Comparison of ENCODE assay signal across 8 cellular contexts in the genomic region with DNA sequence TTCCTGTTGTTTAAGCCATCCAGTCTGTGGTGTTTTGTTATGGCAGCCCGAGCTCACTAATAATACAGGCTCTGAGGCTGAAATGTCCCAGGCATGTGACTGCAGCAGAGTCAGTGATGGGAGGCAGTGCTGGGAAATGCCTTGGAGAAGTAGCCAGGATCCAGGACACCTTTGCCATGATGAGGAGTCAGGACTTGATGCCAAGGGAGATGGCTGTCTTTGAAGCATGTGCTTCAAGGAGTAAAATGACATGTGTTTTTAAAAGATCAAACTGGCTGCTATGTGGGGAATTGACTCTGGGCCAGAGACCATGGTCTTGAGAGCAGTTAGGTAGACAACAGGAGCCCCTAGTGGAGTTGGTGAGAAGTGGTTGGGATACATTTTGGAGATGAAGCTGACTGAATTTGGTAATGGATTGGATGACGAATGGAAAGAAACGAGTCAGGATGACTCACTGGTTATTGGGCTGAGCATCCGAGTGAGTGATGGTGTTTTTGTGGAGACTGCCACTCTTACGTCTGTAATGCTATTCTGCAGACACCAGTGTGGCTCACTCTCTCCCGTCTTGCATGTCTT.
DNase-seq lines count a peak whose midpoint lies in the region; ATAC-seq and TF ChIP-seq lines count a peak whose summit lies in the region.

No MANE protein-coding gene starts in this region.

- H3K36me3 ChIP-seq in upper lobe of right lung, result no peaks in the 10 kb centered on the region

- no peak overlapping the region for H3K27ac ChIP-seq in upper lobe of right lung

- CTCF ChIA-PET in AG04449 (lab: Yijun Ruan, JAX), result interaction anchor here (0.6 to 1.2 kb wide), 8 partner anchors 12 to 411 kb away, joined by 3 read pairs; no protein-coding TSS in a partner anchor

- no peak overlapping the region for H3K4me3 ChIP-seq in AG04449 (ENCODE audit: low read depth, low read length)
- H3K4me3 ChIP-seq in upper lobe of right lung, result no peak overlapping the region

- H3K9me3 ChIP-seq in upper lobe of right lung, result no peaks in the 10 kb centered on the region

- intact Hi-C loops in upper lobe of right lung (cut with DNase I), result no loop called here

- TF ChIP-seq CTCF in AG04449 (IDR thresholded peaks at IDR 0.05; ENCODE audit: insufficient read depth, low read length, missing control alignments), result peak; percentile 49
- TF ChIP-seq CTCF in GM12872 (IDR thresholded peaks at IDR 0.05; ENCODE audit: insufficient read depth, low read depth, low read length), result peak; percentile 68
- TF ChIP-seq CTCF in upper lobe of right lung (IDR thresholded peaks at IDR 0.05), result peak; percentile 16

- no peaks in the 10 kb centered on the region for H3K27me3 ChIP-seq in upper lobe of right lung

- DNase-seq in AG04449 (ENCODE audit: low read depth, low spot score) (peak; percentile 72), SK-N-DZ (ENCODE audit: low spot score) (peak; percentile 35), glomerular endothelial cell (ENCODE audit: extremely low read depth, low read depth, low spot score) (peak; percentile 62), upper lobe of right lung (no peak), superior temporal gyrus (ENCODE audit: extremely low spot score) (no peak), DMS114 treated with DMSO at 0.1 percent for 48 hours (lab: John Stamatoyannopoulos, UW; ENCODE audit: unreplicated experiment) (no peak)

- no peaks in the 10 kb centered on the region for H3K4me1 ChIP-seq in upper lobe of right lung

- ATAC-seq in HG03565 (IDR thresholded peaks at IDR 0.05; ENCODE audit: unreplicated experiment) (peak; percentile 54), upper lobe of right lung (peak; percentile 46)

- POLR2A ChIA-PET in AG04449 (lab: Yijun Ruan, JAX), result no interaction called here

Comparison
In these comparisons a context has a peak if more than half of its experiments do, and no peak if none do; other contexts are left out.
1. DNase-seq: peak in AG04449 (single experiment), SK-N-DZ (single experiment) and glomerular endothelial cell (single experiment); none in upper lobe of right lung (single experiment), superior temporal gyrus (single experiment) and DMS114 treated with DMSO at 0.1 percent for 48 hours (single experiment).
2. CTCF ChIP-seq: peak in every context shown above with its lines; median percentile 68 in GM12872; 49 in AG04449; 16 in upper lobe of right lung.